ENCODE assay signal across 9 cellular contexts in the genomic region with DNA sequence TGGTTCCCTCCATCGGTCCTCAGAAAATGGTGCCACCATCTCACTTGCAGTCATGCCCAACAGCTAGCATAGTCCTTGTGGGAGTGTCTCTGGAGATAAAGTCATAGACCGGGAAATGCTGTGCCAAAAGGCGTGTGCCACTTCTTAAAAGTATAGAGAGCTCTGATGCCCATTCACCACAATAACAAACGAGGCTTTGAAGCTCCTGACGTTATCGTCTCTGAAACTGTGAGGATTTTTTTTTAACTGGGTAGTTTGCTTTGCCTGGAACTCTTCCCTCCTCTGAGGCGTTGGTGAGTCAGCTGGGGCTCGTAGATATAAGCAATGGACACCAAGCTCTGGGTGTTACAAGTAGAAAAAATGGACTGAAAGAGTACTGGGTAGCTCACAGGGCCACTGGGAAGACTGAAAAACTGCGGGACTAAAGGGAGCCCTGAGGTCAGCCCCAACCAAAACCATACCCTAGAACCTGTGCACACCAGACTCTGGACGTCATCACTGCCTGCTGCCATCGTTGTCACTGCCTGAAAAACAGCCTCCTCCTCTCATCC.
DNase-seq lines count a peak whose midpoint lies in the region; ATAC-seq and TF ChIP-seq lines count a peak whose summit lies in the region.
"Had no signal": no experiment of that assay in that cellular context is flagged by ENCODE, and none has a peak within 500 bp of the region (broad histone marks: within the 10 kb centered on the region; RNA-seq: fewer than 3 reads in every experiment).

No MANE protein-coding gene starts in this region.

- TF ChIP-seq CTCF in foreskin keratinocyte (conservative IDR thresholded peaks at IDR 0.05), result no peak

- peak; percentile 61 for ATAC-seq in foreskin keratinocyte
- no peak for ATAC-seq in stimulated activated naive B cell treated with anti-CD40 and anti-IgM and Interleukin-4, amounts not matched to agents 10 μg/mL and 1 μg/mL and 100 μg/mL, for 72 hours (replicated peaks)
- no peak for ATAC-seq in GM21390 (IDR thresholded peaks at IDR 0.05; ENCODE audit: unreplicated experiment)

- H3K27ac Mint-ChIP-seq in stimulated activated naive B cell treated with anti-CD40 and anti-IgM and Interleukin-4, amounts not matched to agents 10 μg/mL and 1 μg/mL and 100 μg/mL, for 72 hours, result peak overlapping the region; percentile 90
- H3K27ac Mint-ChIP-seq: activated naive CD4-positive, alpha-beta T cell treated with anti-CD3 and anti-CD28 coated beads, Interleukin-2, amount 50 U/mL, for 24 hours had no signal

- DNase-seq in M059J (ENCODE audit: low read depth) (peak; percentile 91), foreskin keratinocyte (peak; percentile 55 to 79), cortex of kidney (lab: John Stamatoyannopoulos, UW) (no peak), SK-N-DZ (ENCODE audit: low spot score) (no peak), NCI-H1105 treated with DMSO at 0.1 percent for 48 hours (lab: John Stamatoyannopoulos, UW) (no peak)
- peak; percentile 52 for DNase-seq in activated CD8-positive, alpha-beta memory T cell treated with anti-CD3 and anti-CD28 coated beads, Interleukin-2, amount 50 U/mL, for 48 hours
- DNase-seq in stimulated activated naive B cell treated with anti-CD40 and anti-IgM and Interleukin-4, amounts not matched to agents 10 μg/mL and 1 μg/mL and 100 μg/mL, for 72 hours, result no peak

- H3K4me1 Mint-ChIP-seq in stimulated activated naive B cell treated with anti-CD40 and anti-IgM and Interleukin-4, amounts not matched to agents 10 μg/mL and 1 μg/mL and 100 μg/mL, for 72 hours, result peaks cover 0 to 22% of the 10 kb centered on the region in 2 donors

- H3K27ac ChIP-seq in foreskin keratinocyte, result peak overlapping the region; percentile 85

- H3K4me1 ChIP-seq in foreskin keratinocyte, result peaks cover 4% of the 10 kb centered on the region

- H3K27me3 ChIP-seq in foreskin keratinocyte, result peaks cover 27% of the 10 kb centered on the region

- H3K9me3 Mint-ChIP-seq in stimulated activated naive B cell treated with anti-CD40 and anti-IgM and Interleukin-4, amounts not matched to agents 10 μg/mL and 1 μg/mL and 100 μg/mL, for 72 hours, result peaks cover 0 to 3% of the 10 kb centered on the region in 2 donors
- H3K9me3 Mint-ChIP-seq: activated naive CD4-positive, alpha-beta T cell treated with anti-CD3 and anti-CD28 coated beads, Interleukin-2, amount 50 U/mL, for 24 hours had no signal

- H3K4me3 Mint-ChIP-seq in stimulated activated naive B cell treated with anti-CD40 and anti-IgM and Interleukin-4, amounts not matched to agents 10 μg/mL and 1 μg/mL and 100 μg/mL, for 72 hours, result no peak overlapping the region
- H3K4me3 Mint-ChIP-seq: activated naive CD4-positive, alpha-beta T cell treated with anti-CD3 and anti-CD28 coated beads, Interleukin-2, amount 50 U/mL, for 24 hours had no signal

- no peaks in the 10 kb centered on the region for H3K27me3 Mint-ChIP-seq in stimulated activated naive B cell treated with anti-CD40 and anti-IgM and Interleukin-4, amounts not matched to agents 10 μg/mL and 1 μg/mL and 100 μg/mL, for 72 hours
- H3K27me3 Mint-ChIP-seq: activated naive CD4-positive, alpha-beta T cell treated with anti-CD3 and anti-CD28 coated beads, Interleukin-2, amount 50 U/mL, for 24 hours had no signal

- peaks cover 4% of the 10 kb centered on the region in 2 donors for H3K36me3 Mint-ChIP-seq in stimulated activated naive B cell treated with anti-CD40 and anti-IgM and Interleukin-4, amounts not matched to agents 10 μg/mL and 1 μg/mL and 100 μg/mL, for 72 hours
- H3K36me3 Mint-ChIP-seq: activated naive CD4-positive, alpha-beta T cell treated with anti-CD3 and anti-CD28 coated beads, Interleukin-2, amount 50 U/mL, for 24 hours had no signal

Comparison
In these comparisons a context has a peak if more than half of its experiments do, and no peak if none do; other contexts are left out.
1. DNase-seq: peak in M059J (single experiment), activated CD8-positive, alpha-beta memory T cell treated with anti-CD3 and anti-CD28 coated beads, Interleukin-2, amount 50 U/mL, for 48 hours (single experiment) and foreskin keratinocyte (2 of 2); none in stimulated activated naive B cell treated with anti-CD40 and anti-IgM and Interleukin-4, amounts not matched to agents 10 μg/mL and 1 μg/mL and 100 μg/mL, for 72 hours (single experiment), cortex of kidney (single experiment), SK-N-DZ (single experiment) and NCI-H1105 treated with DMSO at 0.1 percent for 48 hours (single experiment).